Comparison of ENCODE assay signal across 8 cellular contexts in genomic region chr9:127396808-127397721, GRCh38. TPM values are rescaled to one million over a fixed set of nuclear protein-coding genes. Genes with fewer than 3 reads are reported as not detected.
DNase-seq lines count a peak whose midpoint lies in the region; ATAC-seq and TF ChIP-seq lines count a peak whose summit lies in the region.

Gene SLC2A8 (plus strand): TSS chr9:127397169. CDS start chr9:127397231, 62 bp downstream.

- H3K4me2 ChIP-seq in KMS-11, result peak within 1 kb of the TSS; percentile 96

- H3K4me1 ChIP-seq in KMS-11 (ENCODE audit: low read depth, poor library complexity, severe bottlenecking), result peaks cover 63% of the 10 kb centered on the region

- H3K4me3 ChIP-seq in KMS-11 (IDR thresholded peaks at IDR 0.05; ENCODE audit: insufficient read depth, low read depth, low read length) (peak within 1 kb of the TSS; percentile 73), fibroblast of pulmonary artery (replicated peaks; ENCODE audit: low read depth, low read length) (peak within 1 kb of the TSS; percentile 54)

- TF ChIP-seq CTCF in KMS-11 (conservative IDR thresholded peaks at IDR 0.05; ENCODE audit: low read depth, low read length) (no peak), fibroblast of pulmonary artery (IDR thresholded peaks at IDR 0.05; ENCODE audit: low read length, missing control alignments) (no peak), natural killer cell (IDR thresholded peaks at IDR 0.05) (no peak)

- no peaks in the 10 kb centered on the region for H3K36me3 ChIP-seq in KMS-11 (ENCODE audit: insufficient read depth)

- H3K27me3 ChIP-seq in KMS-11 (ENCODE audit: insufficient read depth, low read depth), result no peaks in the 10 kb centered on the region

- H3K4me3 Mint-ChIP-seq in natural killer cell, result peak within 1 kb of the TSS; percentile 83

- peak within 1 kb of the TSS; percentile 62 for H3K9ac ChIP-seq in KMS-11

- H4K20me1 ChIP-seq in KMS-11 (ENCODE audit: insufficient read depth), result no peaks in the 10 kb centered on the region

- peak within 1 kb of the TSS; percentile 83 for H3K27ac ChIP-seq in KMS-11

- peaks cover 38% of the 10 kb centered on the region for H3K79me2 ChIP-seq in KMS-11 (ENCODE audit: insufficient read depth, low read depth)

- peaks cover 10 to 13% of the 10 kb centered on the region in 2 donors for H3K27me3 Mint-ChIP-seq in natural killer cell (ENCODE audit: low read depth in 2 of 2)

- peak within 1 kb of the TSS; percentile 25; the same call in 1 of the 2 replicates for H2AFZ ChIP-seq in KMS-11 (ENCODE audit: low read depth)

- peak within 1 kb of the TSS; percentile 57 to 84 for H3K27ac Mint-ChIP-seq in natural killer cell

- H3K9me3 Mint-ChIP-seq in natural killer cell, result no peaks in the 10 kb centered on the region

- ATAC-seq in GM21737 (IDR thresholded peaks at IDR 0.05; ENCODE audit: unreplicated experiment), result peak; percentile 93
- peak; percentile 90 to 98 (median 92) for ATAC-seq in natural killer cell

- peaks cover 9 to 13% of the 10 kb centered on the region in 2 donors for H3K4me1 Mint-ChIP-seq in natural killer cell

- intact Hi-C loops in natural killer cell (cut with micrococcal nuclease), result loop anchor here (2.0 to 10.0 kb wide), 3 partner anchors 28 to 172 kb away; partner anchors contain the start of genes LRSAM1, RPL12 and ZNF79

- no peaks in the 10 kb centered on the region for H3K36me3 Mint-ChIP-seq in natural killer cell

- DNase-seq in DMS79 (lab: John Stamatoyannopoulos, UW) (peak; percentile 100), RPMI8226 (peak; percentile 100), fibroblast of pulmonary artery (ENCODE audit: low read depth) (peak; percentile 98), natural killer cell (peak; percentile 97)
- DNase-seq in activated effector memory CD4-positive, alpha-beta T cell treated with anti-CD3 and anti-CD28 coated beads, Interleukin-2, amount 50 U/mL, for 16 hours, result peak; percentile 97
- DNase-seq in stimulated activated naive CD4-positive, alpha-beta T cell (lab: John Stamatoyannopoulos, UW), result peak; percentile 31 to 71 (median 50)

RNA-seq across cellular contexts. Expression of gene SLC2A8, which starts in this region (rescaled TPM):
- total RNA-seq in natural killer cell, result 10 to 100 TPM; 21.1 to 30.6 (median 30.0) TPM

Comparison
In these comparisons a context has a peak if more than half of its experiments do, and no peak if none do; other contexts are left out.
1. Peak in every context shown above with its lines: DNase-seq, ATAC-seq, H3K4me3 ChIP-seq and H3K27ac ChIP-seq.